ENCODE assay signal across 1 cellular context in the genomic region with DNA sequence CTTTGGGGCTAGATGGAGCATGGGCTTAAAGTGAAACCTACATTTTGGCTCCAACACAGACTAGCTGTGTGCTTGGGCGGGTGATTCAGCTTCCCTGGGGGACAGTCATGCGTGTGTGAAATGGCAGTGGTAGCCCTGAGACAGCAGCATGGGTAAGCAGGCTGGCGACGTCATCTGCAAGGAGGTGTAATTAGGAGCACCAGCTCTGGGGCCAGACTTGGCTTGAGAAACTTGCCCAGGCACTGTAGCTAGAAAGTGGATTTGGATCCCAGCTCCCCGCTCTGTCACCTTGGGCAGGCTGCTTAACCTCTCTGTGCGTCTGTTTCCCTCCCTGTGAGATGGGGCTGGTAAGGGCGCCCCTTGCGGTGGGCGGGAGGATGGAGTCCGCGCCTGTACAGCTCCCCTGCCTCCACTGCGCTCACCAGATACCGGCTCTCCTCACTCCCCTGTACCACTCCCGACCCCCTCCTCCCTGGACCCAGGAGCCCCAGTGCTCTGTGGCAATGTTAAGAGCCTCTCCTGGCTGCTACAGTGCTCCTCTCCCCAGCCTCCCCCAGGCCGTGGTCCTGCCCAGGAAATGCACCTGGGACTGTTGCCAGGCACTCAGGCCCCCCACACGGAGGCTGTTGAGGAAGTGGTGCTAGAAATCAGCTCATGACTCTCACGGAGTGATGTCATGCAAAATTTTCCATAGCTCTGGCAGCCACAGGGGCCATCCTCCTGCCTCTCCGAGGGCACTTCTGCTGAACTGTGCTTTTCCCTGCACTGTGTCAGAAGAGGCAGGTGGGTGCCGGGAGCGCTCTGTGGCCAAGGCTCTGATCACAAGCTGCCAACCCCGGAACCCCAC.
TF ChIP-seq lines count a peak whose summit lies in the region.

No MANE protein-coding gene starts in this region.

TF ChIP-seq in HepG2, 621 proteins besides CTCF, POLR2A, EP300 and RAD21 (continued from another document and continues in another):
- no peak for TF ChIP-seq DPF2 (CRISPR knock-in tag; IDR thresholded peaks at IDR 0.05; ENCODE audit: borderline replicate concordance, low read depth)
- TF ChIP-seq, protein P1, sequence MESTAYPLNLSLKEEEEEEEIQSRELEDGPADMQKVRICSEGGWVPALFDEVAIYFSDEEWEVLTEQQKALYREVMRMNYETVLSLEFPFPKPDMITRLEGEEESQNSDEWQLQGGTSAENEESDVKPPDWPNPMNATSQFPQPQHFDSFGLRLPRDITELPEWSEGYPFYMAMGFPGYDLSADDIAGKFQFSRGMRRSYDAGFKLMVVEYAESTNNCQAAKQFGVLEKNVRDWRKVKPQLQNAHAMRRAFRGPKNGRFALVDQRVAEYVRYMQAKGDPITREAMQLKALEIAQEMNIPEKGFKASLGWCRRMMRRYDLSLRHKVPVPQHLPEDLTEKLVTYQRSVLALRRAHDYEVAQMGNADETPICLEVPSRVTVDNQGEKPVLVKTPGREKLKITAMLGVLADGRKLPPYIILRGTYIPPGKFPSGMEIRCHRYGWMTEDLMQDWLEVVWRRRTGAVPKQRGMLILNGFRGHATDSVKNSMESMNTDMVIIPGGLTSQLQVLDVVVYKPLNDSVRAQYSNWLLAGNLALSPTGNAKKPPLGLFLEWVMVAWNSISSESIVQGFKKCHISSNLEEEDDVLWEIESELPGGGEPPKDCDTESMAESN (CRISPR knock-in tag; conservative IDR thresholded peaks at IDR 0.05), result no peak; the same call in 1 of the 2 replicates
- TF ChIP-seq SYNCRIP (IDR thresholded peaks at IDR 0.05; ENCODE audit: insufficient read depth, low read depth, low read length), result no peak
- TF ChIP-seq ZFP41 (CRISPR knock-in tag; IDR thresholded peaks at IDR 0.05; ENCODE audit: borderline replicate concordance), result no peak
- TF ChIP-seq ESRRA (CRISPR knock-in tag; IDR thresholded peaks at IDR 0.05; ENCODE audit: low read depth), result no peak
- TF ChIP-seq, protein P2, sequence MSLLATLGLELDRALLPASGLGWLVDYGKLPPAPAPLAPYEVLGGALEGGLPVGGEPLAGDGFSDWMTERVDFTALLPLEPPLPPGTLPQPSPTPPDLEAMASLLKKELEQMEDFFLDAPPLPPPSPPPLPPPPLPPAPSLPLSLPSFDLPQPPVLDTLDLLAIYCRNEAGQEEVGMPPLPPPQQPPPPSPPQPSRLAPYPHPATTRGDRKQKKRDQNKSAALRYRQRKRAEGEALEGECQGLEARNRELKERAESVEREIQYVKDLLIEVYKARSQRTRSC (CRISPR knock-in tag; IDR thresholded peaks at IDR 0.05; ENCODE audit: low read depth), result no peak
- TF ChIP-seq ZNF660 (CRISPR knock-in tag; IDR thresholded peaks at IDR 0.05; ENCODE audit: borderline replicate concordance, low read depth), result no peak
- no peak for TF ChIP-seq ZNF367 (CRISPR knock-in tag; IDR thresholded peaks at IDR 0.05; ENCODE audit: borderline replicate concordance)
- TF ChIP-seq CENPX (CRISPR knock-in tag; IDR thresholded peaks at IDR 0.05), result no peak
- peak; percentile 53; the same call in 1 of the 2 replicates for TF ChIP-seq YEATS2 (CRISPR knock-in tag; IDR thresholded peaks at IDR 0.05; ENCODE audit: borderline replicate concordance)
- TF ChIP-seq FOSL1 (CRISPR knock-in tag; IDR thresholded peaks at IDR 0.05; ENCODE audit: borderline replicate concordance), result no peak
- no peak for TF ChIP-seq CBX2 (IDR thresholded peaks at IDR 0.05; ENCODE audit: low read depth, low read length)
- TF ChIP-seq CBX2 (CRISPR knock-in tag; IDR thresholded peaks at IDR 0.05; ENCODE audit: low read depth), result no peak
- TF ChIP-seq CREB1 (IDR thresholded peaks at IDR 0.05), result no peak
- TF ChIP-seq CREB1 (CRISPR knock-in tag; IDR thresholded peaks at IDR 0.05), result no peak
- no peak for TF ChIP-seq SETDB1 (CRISPR knock-in tag; IDR thresholded peaks at IDR 0.05; ENCODE audit: borderline replicate concordance)
- no peak for TF ChIP-seq ZNF724P (CRISPR knock-in tag; IDR thresholded peaks at IDR 0.05; ENCODE audit: borderline replicate concordance)
- TF ChIP-seq TSC22D2 (CRISPR knock-in tag; IDR thresholded peaks at IDR 0.05; ENCODE audit: borderline replicate concordance), result no peak
- TF ChIP-seq, protein P3, sequence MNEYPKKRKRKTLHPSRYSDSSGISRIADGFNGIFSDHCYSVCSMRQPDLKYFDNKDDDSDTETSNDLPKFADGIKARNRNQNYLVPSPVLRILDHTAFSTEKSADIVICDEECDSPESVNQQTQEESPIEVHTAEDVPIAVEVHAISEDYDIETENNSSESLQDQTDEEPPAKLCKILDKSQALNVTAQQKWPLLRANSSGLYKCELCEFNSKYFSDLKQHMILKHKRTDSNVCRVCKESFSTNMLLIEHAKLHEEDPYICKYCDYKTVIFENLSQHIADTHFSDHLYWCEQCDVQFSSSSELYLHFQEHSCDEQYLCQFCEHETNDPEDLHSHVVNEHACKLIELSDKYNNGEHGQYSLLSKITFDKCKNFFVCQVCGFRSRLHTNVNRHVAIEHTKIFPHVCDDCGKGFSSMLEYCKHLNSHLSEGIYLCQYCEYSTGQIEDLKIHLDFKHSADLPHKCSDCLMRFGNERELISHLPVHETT (CRISPR knock-in tag; conservative IDR thresholded peaks at IDR 0.05), result no peak; the same call in 1 of the 2 replicates
- TF ChIP-seq, protein P4, sequence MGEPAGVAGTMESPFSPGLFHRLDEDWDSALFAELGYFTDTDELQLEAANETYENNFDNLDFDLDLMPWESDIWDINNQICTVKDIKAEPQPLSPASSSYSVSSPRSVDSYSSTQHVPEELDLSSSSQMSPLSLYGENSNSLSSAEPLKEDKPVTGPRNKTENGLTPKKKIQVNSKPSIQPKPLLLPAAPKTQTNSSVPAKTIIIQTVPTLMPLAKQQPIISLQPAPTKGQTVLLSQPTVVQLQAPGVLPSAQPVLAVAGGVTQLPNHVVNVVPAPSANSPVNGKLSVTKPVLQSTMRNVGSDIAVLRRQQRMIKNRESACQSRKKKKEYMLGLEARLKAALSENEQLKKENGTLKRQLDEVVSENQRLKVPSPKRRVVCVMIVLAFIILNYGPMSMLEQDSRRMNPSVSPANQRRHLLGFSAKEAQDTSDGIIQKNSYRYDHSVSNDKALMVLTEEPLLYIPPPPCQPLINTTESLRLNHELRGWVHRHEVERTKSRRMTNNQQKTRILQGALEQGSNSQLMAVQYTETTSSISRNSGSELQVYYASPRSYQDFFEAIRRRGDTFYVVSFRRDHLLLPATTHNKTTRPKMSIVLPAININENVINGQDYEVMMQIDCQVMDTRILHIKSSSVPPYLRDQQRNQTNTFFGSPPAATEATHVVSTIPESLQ (CRISPR knock-in tag; conservative IDR thresholded peaks at IDR 0.05), result no peak
- TF ChIP-seq AKAP8 (CRISPR knock-in tag; IDR thresholded peaks at IDR 0.05), result peak; percentile 78
- no peak for TF ChIP-seq NCOA1 (CRISPR knock-in tag; IDR thresholded peaks at IDR 0.05)
- TF ChIP-seq, protein P5, sequence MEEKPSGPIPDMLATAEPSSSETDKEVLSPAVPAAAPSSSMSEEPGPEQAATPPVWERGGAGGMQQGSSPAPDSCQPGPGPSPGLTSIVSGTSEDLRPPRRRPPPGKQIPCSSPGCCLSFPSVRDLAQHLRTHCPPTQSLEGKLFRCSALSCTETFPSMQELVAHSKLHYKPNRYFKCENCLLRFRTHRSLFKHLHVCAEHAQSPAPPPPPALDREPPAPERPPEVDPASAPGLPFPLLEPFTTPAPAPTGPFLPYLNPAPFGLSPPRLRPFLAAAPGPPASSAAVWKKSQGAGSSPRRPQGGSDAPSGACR (CRISPR knock-in tag; IDR thresholded peaks at IDR 0.05), result no peak
- TF ChIP-seq NFIB (CRISPR knock-in tag; IDR thresholded peaks at IDR 0.05; ENCODE audit: borderline replicate concordance), result no peak
- TF ChIP-seq, protein P6, sequence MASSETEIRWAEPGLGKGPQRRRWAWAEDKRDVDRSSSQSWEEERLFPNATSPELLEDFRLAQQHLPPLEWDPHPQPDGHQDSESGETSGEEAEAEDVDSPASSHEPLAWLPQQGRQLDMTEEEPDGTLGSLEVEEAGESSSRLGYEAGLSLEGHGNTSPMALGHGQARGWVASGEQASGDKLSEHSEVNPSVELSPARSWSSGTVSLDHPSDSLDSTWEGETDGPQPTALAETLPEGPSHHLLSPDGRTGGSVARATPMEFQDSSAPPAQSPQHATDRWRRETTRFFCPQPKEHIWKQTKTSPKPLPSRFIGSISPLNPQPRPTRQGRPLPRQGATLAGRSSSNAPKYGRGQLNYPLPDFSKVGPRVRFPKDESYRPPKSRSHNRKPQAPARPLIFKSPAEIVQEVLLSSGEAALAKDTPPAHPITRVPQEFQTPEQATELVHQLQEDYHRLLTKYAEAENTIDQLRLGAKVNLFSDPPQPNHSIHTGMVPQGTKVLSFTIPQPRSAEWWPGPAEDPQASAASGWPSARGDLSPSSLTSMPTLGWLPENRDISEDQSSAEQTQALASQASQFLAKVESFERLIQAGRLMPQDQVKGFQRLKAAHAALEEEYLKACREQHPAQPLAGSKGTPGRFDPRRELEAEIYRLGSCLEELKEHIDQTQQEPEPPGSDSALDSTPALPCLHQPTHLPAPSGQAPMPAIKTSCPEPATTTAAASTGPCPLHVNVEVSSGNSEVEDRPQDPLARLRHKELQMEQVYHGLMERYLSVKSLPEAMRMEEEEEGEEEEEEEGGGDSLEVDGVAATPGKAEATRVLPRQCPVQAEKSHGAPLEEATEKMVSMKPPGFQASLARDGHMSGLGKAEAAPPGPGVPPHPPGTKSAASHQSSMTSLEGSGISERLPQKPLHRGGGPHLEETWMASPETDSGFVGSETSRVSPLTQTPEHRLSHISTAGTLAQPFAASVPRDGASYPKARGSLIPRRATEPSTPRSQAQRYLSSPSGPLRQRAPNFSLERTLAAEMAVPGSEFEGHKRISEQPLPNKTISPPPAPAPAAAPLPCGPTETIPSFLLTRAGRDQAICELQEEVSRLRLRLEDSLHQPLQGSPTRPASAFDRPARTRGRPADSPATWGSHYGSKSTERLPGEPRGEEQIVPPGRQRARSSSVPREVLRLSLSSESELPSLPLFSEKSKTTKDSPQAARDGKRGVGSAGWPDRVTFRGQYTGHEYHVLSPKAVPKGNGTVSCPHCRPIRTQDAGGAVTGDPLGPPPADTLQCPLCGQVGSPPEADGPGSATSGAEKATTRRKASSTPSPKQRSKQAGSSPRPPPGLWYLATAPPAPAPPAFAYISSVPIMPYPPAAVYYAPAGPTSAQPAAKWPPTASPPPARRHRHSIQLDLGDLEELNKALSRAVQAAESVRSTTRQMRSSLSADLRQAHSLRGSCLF (CRISPR knock-in tag; IDR thresholded peaks at IDR 0.05; ENCODE audit: borderline replicate concordance), result no peak
- TF ChIP-seq, protein P7, sequence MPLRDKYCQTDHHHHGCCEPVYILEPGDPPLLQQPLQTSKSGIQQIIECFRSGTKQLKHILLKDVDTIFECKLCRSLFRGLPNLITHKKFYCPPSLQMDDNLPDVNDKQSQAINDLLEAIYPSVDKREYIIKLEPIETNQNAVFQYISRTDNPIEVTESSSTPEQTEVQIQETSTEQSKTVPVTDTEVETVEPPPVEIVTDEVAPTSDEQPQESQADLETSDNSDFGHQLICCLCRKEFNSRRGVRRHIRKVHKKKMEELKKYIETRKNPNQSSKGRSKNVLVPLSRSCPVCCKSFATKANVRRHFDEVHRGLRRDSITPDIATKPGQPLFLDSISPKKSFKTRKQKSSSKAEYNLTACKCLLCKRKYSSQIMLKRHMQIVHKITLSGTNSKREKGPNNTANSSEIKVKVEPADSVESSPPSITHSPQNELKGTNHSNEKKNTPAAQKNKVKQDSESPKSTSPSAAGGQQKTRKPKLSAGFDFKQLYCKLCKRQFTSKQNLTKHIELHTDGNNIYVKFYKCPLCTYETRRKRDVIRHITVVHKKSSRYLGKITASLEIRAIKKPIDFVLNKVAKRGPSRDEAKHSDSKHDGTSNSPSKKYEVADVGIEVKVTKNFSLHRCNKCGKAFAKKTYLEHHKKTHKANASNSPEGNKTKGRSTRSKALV (CRISPR knock-in tag; IDR thresholded peaks at IDR 0.05), result 0 out of 2 replicates have a peak, but pooled peaks have one; percentile 33
- TF ChIP-seq SMARCC2 (IDR thresholded peaks at IDR 0.05), result no peak
- TF ChIP-seq, protein P8, sequence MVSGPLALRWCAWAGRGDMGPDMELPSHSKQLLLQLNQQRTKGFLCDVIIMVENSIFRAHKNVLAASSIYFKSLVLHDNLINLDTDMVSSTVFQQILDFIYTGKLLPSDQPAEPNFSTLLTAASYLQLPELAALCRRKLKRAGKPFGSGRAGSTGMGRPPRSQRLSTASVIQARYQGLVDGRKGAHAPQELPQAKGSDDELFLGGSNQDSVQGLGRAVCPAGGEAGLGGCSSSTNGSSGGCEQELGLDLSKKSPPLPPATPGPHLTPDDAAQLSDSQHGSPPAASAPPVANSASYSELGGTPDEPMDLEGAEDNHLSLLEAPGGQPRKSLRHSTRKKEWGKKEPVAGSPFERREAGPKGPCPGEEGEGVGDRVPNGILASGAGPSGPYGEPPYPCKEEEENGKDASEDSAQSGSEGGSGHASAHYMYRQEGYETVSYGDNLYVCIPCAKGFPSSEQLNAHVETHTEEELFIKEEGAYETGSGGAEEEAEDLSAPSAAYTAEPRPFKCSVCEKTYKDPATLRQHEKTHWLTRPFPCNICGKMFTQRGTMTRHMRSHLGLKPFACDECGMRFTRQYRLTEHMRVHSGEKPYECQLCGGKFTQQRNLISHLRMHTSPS (CRISPR knock-in tag; IDR thresholded peaks at IDR 0.05; ENCODE audit: low read depth), result 0 out of 2 replicates have a peak, but pooled peaks have one; percentile 42
- TF ChIP-seq, protein P9, sequence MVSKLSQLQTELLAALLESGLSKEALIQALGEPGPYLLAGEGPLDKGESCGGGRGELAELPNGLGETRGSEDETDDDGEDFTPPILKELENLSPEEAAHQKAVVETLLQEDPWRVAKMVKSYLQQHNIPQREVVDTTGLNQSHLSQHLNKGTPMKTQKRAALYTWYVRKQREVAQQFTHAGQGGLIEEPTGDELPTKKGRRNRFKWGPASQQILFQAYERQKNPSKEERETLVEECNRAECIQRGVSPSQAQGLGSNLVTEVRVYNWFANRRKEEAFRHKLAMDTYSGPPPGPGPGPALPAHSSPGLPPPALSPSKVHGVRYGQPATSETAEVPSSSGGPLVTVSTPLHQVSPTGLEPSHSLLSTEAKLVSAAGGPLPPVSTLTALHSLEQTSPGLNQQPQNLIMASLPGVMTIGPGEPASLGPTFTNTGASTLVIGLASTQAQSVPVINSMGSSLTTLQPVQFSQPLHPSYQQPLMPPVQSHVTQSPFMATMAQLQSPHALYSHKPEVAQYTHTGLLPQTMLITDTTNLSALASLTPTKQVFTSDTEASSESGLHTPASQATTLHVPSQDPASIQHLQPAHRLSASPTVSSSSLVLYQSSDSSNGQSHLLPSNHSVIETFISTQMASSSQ (IDR thresholded peaks at IDR 0.05; ENCODE audit: low read depth), result no peak
- TF ChIP-seq, protein P9 (CRISPR knock-in tag; IDR thresholded peaks at IDR 0.05; ENCODE audit: borderline replicate concordance), result no peak; the same call in 1 of the 2 replicates
- TF ChIP-seq SATB2 (CRISPR knock-in tag; IDR thresholded peaks at IDR 0.05), result 0 out of 2 replicates have a peak, but pooled peaks have one; percentile 53
